Comparison of ENCODE assay signal across 1 cellular context in the genomic region with DNA sequence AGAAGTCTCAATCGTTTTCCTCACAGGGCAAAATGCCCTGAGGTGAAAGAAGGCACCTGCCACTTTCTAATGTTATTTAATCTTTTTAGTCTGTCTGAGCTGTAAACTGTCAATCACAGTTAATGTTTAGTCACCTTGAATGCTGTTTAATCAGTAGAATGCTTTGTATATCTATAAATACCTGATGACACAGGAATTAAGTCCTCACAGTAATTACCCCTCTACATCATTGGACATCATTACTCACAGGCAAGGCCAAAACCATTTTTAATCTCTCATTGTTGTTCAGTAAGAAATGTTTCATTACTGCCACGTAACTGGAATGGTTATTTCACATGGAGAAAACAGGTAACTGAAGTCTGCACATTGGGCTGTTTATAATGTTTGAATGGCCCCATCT.
TF ChIP-seq lines count a peak whose summit lies in the region.

No MANE protein-coding gene starts in this region.

TF ChIP-seq in HepG2, 621 proteins besides CTCF, POLR2A, EP300 and RAD21 (continued from another document):
- TF ChIP-seq, protein P1, sequence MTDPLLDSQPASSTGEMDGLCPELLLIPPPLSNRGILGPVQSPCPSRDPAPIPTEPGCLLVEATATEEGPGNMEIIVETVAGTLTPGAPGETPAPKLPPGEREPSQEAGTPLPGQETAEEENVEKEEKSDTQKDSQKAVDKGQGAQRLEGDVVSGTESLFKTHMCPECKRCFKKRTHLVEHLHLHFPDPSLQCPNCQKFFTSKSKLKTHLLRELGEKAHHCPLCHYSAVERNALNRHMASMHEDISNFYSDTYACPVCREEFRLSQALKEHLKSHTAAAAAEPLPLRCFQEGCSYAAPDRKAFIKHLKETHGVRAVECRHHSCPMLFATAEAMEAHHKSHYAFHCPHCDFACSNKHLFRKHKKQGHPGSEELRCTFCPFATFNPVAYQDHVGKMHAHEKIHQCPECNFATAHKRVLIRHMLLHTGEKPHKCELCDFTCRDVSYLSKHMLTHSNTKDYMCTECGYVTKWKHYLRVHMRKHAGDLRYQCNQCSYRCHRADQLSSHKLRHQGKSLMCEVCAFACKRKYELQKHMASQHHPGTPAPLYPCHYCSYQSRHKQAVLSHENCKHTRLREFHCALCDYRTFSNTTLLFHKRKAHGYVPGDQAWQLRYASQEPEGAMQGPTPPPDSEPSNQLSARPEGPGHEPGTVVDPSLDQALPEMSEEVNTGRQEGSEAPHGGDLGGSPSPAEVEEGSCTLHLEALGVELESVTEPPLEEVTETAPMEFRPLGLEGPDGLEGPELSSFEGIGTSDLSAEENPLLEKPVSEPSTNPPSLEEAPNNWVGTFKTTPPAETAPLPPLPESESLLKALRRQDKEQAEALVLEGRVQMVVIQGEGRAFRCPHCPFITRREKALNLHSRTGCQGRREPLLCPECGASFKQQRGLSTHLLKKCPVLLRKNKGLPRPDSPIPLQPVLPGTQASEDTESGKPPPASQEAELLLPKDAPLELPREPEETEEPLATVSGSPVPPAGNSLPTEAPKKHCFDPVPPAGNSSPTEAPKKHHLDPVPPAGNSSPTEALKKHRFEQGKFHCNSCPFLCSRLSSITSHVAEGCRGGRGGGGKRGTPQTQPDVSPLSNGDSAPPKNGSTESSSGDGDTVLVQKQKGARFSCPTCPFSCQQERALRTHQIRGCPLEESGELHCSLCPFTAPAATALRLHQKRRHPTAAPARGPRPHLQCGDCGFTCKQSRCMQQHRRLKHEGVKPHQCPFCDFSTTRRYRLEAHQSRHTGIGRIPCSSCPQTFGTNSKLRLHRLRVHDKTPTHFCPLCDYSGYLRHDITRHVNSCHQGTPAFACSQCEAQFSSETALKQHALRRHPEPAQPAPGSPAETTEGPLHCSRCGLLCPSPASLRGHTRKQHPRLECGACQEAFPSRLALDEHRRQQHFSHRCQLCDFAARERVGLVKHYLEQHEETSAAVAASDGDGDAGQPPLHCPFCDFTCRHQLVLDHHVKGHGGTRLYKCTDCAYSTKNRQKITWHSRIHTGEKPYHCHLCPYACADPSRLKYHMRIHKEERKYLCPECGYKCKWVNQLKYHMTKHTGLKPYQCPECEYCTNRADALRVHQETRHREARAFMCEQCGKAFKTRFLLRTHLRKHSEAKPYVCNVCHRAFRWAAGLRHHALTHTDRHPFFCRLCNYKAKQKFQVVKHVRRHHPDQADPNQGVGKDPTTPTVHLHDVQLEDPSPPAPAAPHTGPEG (CRISPR knock-in tag; IDR thresholded peaks at IDR 0.05), result no peak
TF ChIP-seq in HepG2: peak in this region for 0.
